ENCODE assay signal across 1 cellular context in genomic region chr10:46291817-46292572, GRCh38.
TF ChIP-seq lines count a peak whose summit lies in the region.

No MANE protein-coding gene starts in this region.

TF ChIP-seq in GM23338, 12 proteins besides CTCF, POLR2A, EP300 and RAD21 (continued from another document):
- no peak for TF ChIP-seq POLR2AphosphoS5 (IDR thresholded peaks at IDR 0.05; ENCODE audit: low read depth)
- no peak for TF ChIP-seq ZNF331 (CRISPR knock-in tag; IDR thresholded peaks at IDR 0.05; ENCODE audit: low read depth)
- TF ChIP-seq ZNF462 (CRISPR knock-in tag; IDR thresholded peaks at IDR 0.05), result no peak
- TF ChIP-seq CREB1 (CRISPR knock-in tag; IDR thresholded peaks at IDR 0.05; ENCODE audit: low read depth), result no peak
- TF ChIP-seq ETS1 (IDR thresholded peaks at IDR 0.05), result no peak
- TF ChIP-seq EZH2phosphoT487 (IDR thresholded peaks at IDR 0.05; ENCODE audit: unreplicated experiment), result no peak
